Comparison of ENCODE assay signal across 8 cellular contexts in the genomic region with DNA sequence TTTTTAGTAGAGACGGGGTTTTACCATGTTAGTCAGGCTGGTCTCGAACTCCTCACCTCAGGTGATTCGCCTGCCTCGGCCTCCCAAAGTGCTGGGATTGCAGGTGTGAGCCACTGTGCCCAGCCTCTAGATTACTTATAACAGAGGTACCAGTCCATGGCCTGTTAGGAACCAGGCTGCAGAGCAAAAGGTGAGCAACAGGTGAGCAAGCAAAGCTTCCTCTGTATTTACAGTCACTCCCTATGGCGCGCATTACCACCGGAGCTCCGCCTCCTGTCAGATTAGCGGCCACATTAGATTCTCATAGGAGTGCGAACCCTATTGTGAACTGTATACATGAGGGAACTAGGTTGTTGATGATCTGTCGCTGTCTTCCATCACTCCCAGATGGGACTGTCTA.
"Had no signal": no experiment of that assay in that cellular context is flagged by ENCODE, and none has a peak within 500 bp of the region (broad histone marks: within the 10 kb centered on the region; RNA-seq: fewer than 3 reads in every experiment).

No MANE protein-coding gene starts in this region.

- DNase-seq: GM23248, GOT3, H7, H9, HCEC 1CT, HFFc6 had no signal

- H3K4me3 ChIP-seq: GM23248, GM23338, HAP-1 had no signal

- H3K27ac ChIP-seq: GM23248 had no signal

- H3K9me3 ChIP-seq: HAP-1 had no signal

- H3K36me3 ChIP-seq: HAP-1 had no signal
